In genomic region chr17:75077490-75078096, GRCh38 we compare ENCODE assay signal across 6 cellular contexts. TPM values are rescaled to one million over a fixed set of nuclear protein-coding genes. Genes with fewer than 3 reads are reported as not detected.
A peak's percentile ranks its signal among the peaks of the same experiment; 100 is the strongest.
DNase-seq lines count a peak whose midpoint lies in the region; ATAC-seq and TF ChIP-seq lines count a peak whose summit lies in the region.

No MANE protein-coding gene starts in this region.

- H3K9ac ChIP-seq in H9 (ENCODE audit: extremely low read depth, insufficient read length, low read length): no peak overlapping the region

- no peaks in the 10 kb centered on the region; the same call in 1 of the 2 replicates for H3K27me3 Mint-ChIP-seq in H9 (ENCODE audit: low read depth)
- peaks cover 2% of the 10 kb centered on the region for H3K27me3 Mint-ChIP-seq in activated CD8-positive, alpha-beta T cell treated with anti-CD3 and anti-CD28 coated beads, Interleukin-2, amount 10 ng/mL, durations not matched to agents 7 days and 5 days (ENCODE audit: low read depth)
- H3K27me3 Mint-ChIP-seq in stimulated activated naive B cell treated with anti-CD40 and anti-IgM and Interleukin-4, amounts not matched to agents 10 μg/mL and 1 μg/mL and 100 μg/mL, for 72 hours: peaks cover 5 to 9% of the 10 kb centered on the region in 2 donors

- H3K18ac ChIP-seq in H9 (ENCODE audit: insufficient read length, low read depth, low read length): no peak overlapping the region

- H3T11ph ChIP-seq in H9 (ENCODE audit: low read length): no peak overlapping the region

- H3K4me2 ChIP-seq in H9 (ENCODE audit: insufficient read depth, insufficient read length, low read length): no peak overlapping the region

- no peak overlapping the region for H4K91ac ChIP-seq in H9 (ENCODE audit: insufficient read length, low read depth, low read length)

- no CpG with 5 or more reads among the region's 51 CpGs for WGBS in H9 (ENCODE audit: extremely low coverage, insufficient read length, low lambda C conversion rate)

- no peak for TF ChIP-seq CTCF in H9 (conservative IDR thresholded peaks at IDR 0.05)

- H3K4me3 Mint-ChIP-seq in H9: no peak overlapping the region
- peak overlapping the region; percentile 48 for H3K4me3 Mint-ChIP-seq in activated CD8-positive, alpha-beta T cell treated with anti-CD3 and anti-CD28 coated beads, Interleukin-2, amount 10 ng/mL, durations not matched to agents 7 days and 5 days
- H3K4me3 Mint-ChIP-seq in stimulated activated naive B cell treated with anti-CD40 and anti-IgM and Interleukin-4, amounts not matched to agents 10 μg/mL and 1 μg/mL and 100 μg/mL, for 72 hours: peak overlapping the region; percentile 83 to 84

- H2AK5ac ChIP-seq in H9 (ENCODE audit: insufficient read length, low read length): no peak overlapping the region

- no peak overlapping the region for H3K27ac ChIP-seq in H9 (ENCODE audit: insufficient read length, low read depth, low read length)

- H2AFZ ChIP-seq in H9 (ENCODE audit: low read length): no peak overlapping the region

- intact Hi-C loops in left ventricle myocardium superior (cut with micrococcal nuclease): no loop called here

- ATAC-seq in activated CD8-positive, alpha-beta T cell treated with anti-CD3 and anti-CD28 coated beads, Interleukin-2, amount 10 ng/mL, durations not matched to agents 7 days and 5 days: peak; percentile 86
- ATAC-seq in left ventricle myocardium superior: peak; percentile 93
- peak; percentile 63 to 78 for ATAC-seq in stimulated activated naive B cell treated with anti-CD40 and anti-IgM and Interleukin-4, amounts not matched to agents 10 μg/mL and 1 μg/mL and 100 μg/mL, for 72 hours (replicated peaks)
- no peak for ATAC-seq in HG03439 (IDR thresholded peaks at IDR 0.05; ENCODE audit: unreplicated experiment)

- H4K5ac ChIP-seq in H9 (ENCODE audit: insufficient read length, low read depth, low read length): no peak overlapping the region

- H4K20me1 ChIP-seq in H9 (ENCODE audit: control insufficient read depth, insufficient read depth, insufficient read length): no peaks in the 10 kb centered on the region

- no peaks in the 10 kb centered on the region for H3K9me3 ChIP-seq in H9 (ENCODE audit: control insufficient read depth, low read depth, low read length)

- H2BK120ac ChIP-seq in H9 (ENCODE audit: low read depth, low read length, poor library complexity, severe bottlenecking): no peak overlapping the region

- H3K23ac ChIP-seq in H9 (ENCODE audit: insufficient read length, low read depth, low read length): no peak overlapping the region

- no peaks in the 10 kb centered on the region for H3K79me2 ChIP-seq in H9 (ENCODE audit: insufficient read depth, low read length)

- no peaks in the 10 kb centered on the region for H3K79me1 ChIP-seq in H9 (ENCODE audit: insufficient read depth, low read depth, low read length, poor library complexity, severe bottlenecking)

- no peak overlapping the region for H3K14ac ChIP-seq in H9 (ENCODE audit: insufficient read depth, low read length)

- peaks cover 27 to 30% of the 10 kb centered on the region in 2 experiments for H3K4me1 Mint-ChIP-seq in H9
- peaks cover 25% of the 10 kb centered on the region for H3K4me1 Mint-ChIP-seq in activated CD8-positive, alpha-beta T cell treated with anti-CD3 and anti-CD28 coated beads, Interleukin-2, amount 10 ng/mL, durations not matched to agents 7 days and 5 days (ENCODE audit: low read depth)
- peaks cover 20 to 35% of the 10 kb centered on the region in 2 donors for H3K4me1 Mint-ChIP-seq in stimulated activated naive B cell treated with anti-CD40 and anti-IgM and Interleukin-4, amounts not matched to agents 10 μg/mL and 1 μg/mL and 100 μg/mL, for 72 hours

- H3K56ac ChIP-seq in H9 (ENCODE audit: insufficient read length, low read depth, low read length): no peak overlapping the region

- H3K36me3 Mint-ChIP-seq in H9 (ENCODE audit: insufficient read depth in 1 of 3, low read depth in 3 of 3): no peaks in the 10 kb centered on the region
- no peaks in the 10 kb centered on the region for H3K36me3 Mint-ChIP-seq in activated CD8-positive, alpha-beta T cell treated with anti-CD3 and anti-CD28 coated beads, Interleukin-2, amount 10 ng/mL, durations not matched to agents 7 days and 5 days (ENCODE audit: low read depth)
- no peaks in the 10 kb centered on the region for H3K36me3 Mint-ChIP-seq in stimulated activated naive B cell treated with anti-CD40 and anti-IgM and Interleukin-4, amounts not matched to agents 10 μg/mL and 1 μg/mL and 100 μg/mL, for 72 hours

- H2BK12ac ChIP-seq in H9 (ENCODE audit: insufficient read length, low read depth, low read length): no peak overlapping the region

- no peak overlapping the region for H4K8ac ChIP-seq in H9 (replicated peaks; ENCODE audit: insufficient read length, low read depth, low read length)

- H3K27ac Mint-ChIP-seq in H9: no peak overlapping the region
- peak overlapping the region; percentile 52 for H3K27ac Mint-ChIP-seq in activated CD8-positive, alpha-beta T cell treated with anti-CD3 and anti-CD28 coated beads, Interleukin-2, amount 10 ng/mL, durations not matched to agents 7 days and 5 days
- H3K27ac Mint-ChIP-seq in stimulated activated naive B cell treated with anti-CD40 and anti-IgM and Interleukin-4, amounts not matched to agents 10 μg/mL and 1 μg/mL and 100 μg/mL, for 72 hours: peak overlapping the region; percentile 88

- no peak overlapping the region for H2BK5ac ChIP-seq in H9 (ENCODE audit: insufficient read length, low read length)

- H3K23me2 ChIP-seq in H9 (ENCODE audit: insufficient read length, low read depth, low read length, poor library complexity, severe bottlenecking): no peaks in the 10 kb centered on the region

- H2BK20ac ChIP-seq in H9 (ENCODE audit: low read depth, low read length, poor library complexity, severe bottlenecking): no peak overlapping the region

- H3K4me1 ChIP-seq in H9 (ENCODE audit: insufficient read depth, low read length): peaks cover 5% of the 10 kb centered on the region; the same call in 1 of the 2 replicates

- H3K9me3 Mint-ChIP-seq in H9: no peaks in the 10 kb centered on the region; a peak in 1 of 5 replicates
- H3K9me3 Mint-ChIP-seq in activated CD8-positive, alpha-beta T cell treated with anti-CD3 and anti-CD28 coated beads, Interleukin-2, amount 10 ng/mL, durations not matched to agents 7 days and 5 days (ENCODE audit: insufficient read depth): no peaks in the 10 kb centered on the region
- no peaks in the 10 kb centered on the region for H3K9me3 Mint-ChIP-seq in stimulated activated naive B cell treated with anti-CD40 and anti-IgM and Interleukin-4, amounts not matched to agents 10 μg/mL and 1 μg/mL and 100 μg/mL, for 72 hours

- CTCF ChIA-PET in activated CD8-positive, alpha-beta T cell treated with anti-CD3 and anti-CD28 coated beads, Interleukin-2, amount 10 ng/mL, durations not matched to agents 7 days and 5 days (lab: Charles Lee): interaction anchor here (1.4 to 1.9 kb wide), 4 partner anchors 10 to 65 kb away, joined by 3 to 6 read pairs (median 6); partner anchors contain the start of gene MRPL58

- POLR2A ChIA-PET in activated CD8-positive, alpha-beta T cell treated with anti-CD3 and anti-CD28 coated beads, Interleukin-2, amount 10 ng/mL, durations not matched to agents 7 days and 5 days (lab: Charles Lee): no interaction called here

- H3K27me3 ChIP-seq in H9 (ENCODE audit: insufficient read depth, low read length): no peaks in the 10 kb centered on the region

- peak; percentile 68 for DNase-seq in H9
- peak; percentile 54 for DNase-seq in activated CD8-positive, alpha-beta T cell treated with anti-CD3 and anti-CD28 coated beads, Interleukin-2, amount 10 ng/mL, durations not matched to agents 7 days and 5 days
- peak; percentile 88 for DNase-seq in left ventricle myocardium superior
- peak; percentile 51 for DNase-seq in stimulated activated naive B cell treated with anti-CD40 and anti-IgM and Interleukin-4, amounts not matched to agents 10 μg/mL and 1 μg/mL and 100 μg/mL, for 72 hours
- no peak for DNase-seq in HK-2 (ENCODE audit: unreplicated experiment)

- no peak overlapping the region for H2BK15ac ChIP-seq in H9 (ENCODE audit: low read depth, low read length)

- no peak overlapping the region for H3K4ac ChIP-seq in H9 (ENCODE audit: low read depth, low read length)

RNA-seq across cellular contexts. Expression of gene SLC16A5, which starts 10.2 kb away (rescaled TPM):
- total RNA-seq in H9 (2021) (17.0 and 17.1 TPM in 2 replicates), left ventricle myocardium superior (7.2 TPM)
- total RNA-seq in activated CD8-positive, alpha-beta T cell treated with anti-CD3 and anti-CD28 coated beads, Interleukin-2, amount 10 ng/mL, durations not matched to agents 7 days and 5 days: 1 to 10 TPM; 4.6 to 5.4 TPM

RNA-seq across cellular contexts. Expression of gene KCTD2, which starts 30.6 kb away (rescaled TPM):
- total RNA-seq in H9 (2021) (40.1 and 41.6 TPM in 2 replicates), left ventricle myocardium superior (24.1 TPM)
- 10 to 100 TPM; 15.6 to 19.4 TPM for total RNA-seq in activated CD8-positive, alpha-beta T cell treated with anti-CD3 and anti-CD28 coated beads, Interleukin-2, amount 10 ng/mL, durations not matched to agents 7 days and 5 days

RNA-seq across cellular contexts. Expression of gene ATP5PD, which starts 30.8 kb away (rescaled TPM):
- total RNA-seq in H9 (2021) (344 TPM in 2 replicates), left ventricle myocardium superior (937 TPM)
- total RNA-seq in activated CD8-positive, alpha-beta T cell treated with anti-CD3 and anti-CD28 coated beads, Interleukin-2, amount 10 ng/mL, durations not matched to agents 7 days and 5 days: 100 to 1,000 TPM; 232 to 238 TPM

RNA-seq across cellular contexts. Expression of gene ARMC7, which starts 32.2 kb away (rescaled TPM):
- total RNA-seq in H9 (2021) (22.4 and 22.8 TPM in 2 replicates), left ventricle myocardium superior (6.0 TPM)
- total RNA-seq in activated CD8-positive, alpha-beta T cell treated with anti-CD3 and anti-CD28 coated beads, Interleukin-2, amount 10 ng/mL, durations not matched to agents 7 days and 5 days: 10 to 100 TPM; 16.1 to 17.0 TPM

RNA-seq across cellular contexts. Expression of gene NT5C, which starts 53.9 kb away (rescaled TPM):
- 76.2 and 77.7 TPM in 2 replicates for total RNA-seq in H9 (2021)
- total RNA-seq in activated CD8-positive, alpha-beta T cell treated with anti-CD3 and anti-CD28 coated beads, Interleukin-2, amount 10 ng/mL, durations not matched to agents 7 days and 5 days: 10 to 100 TPM; 68.5 to 68.8 TPM
- 25.5 TPM for total RNA-seq in left ventricle myocardium superior

Comparison
In these comparisons a context has a peak if more than half of its experiments do, and no peak if none do; other contexts are left out.
1. H3K27ac Mint-ChIP-seq: peak in activated CD8-positive, alpha-beta T cell treated with anti-CD3 and anti-CD28 coated beads, Interleukin-2, amount 10 ng/mL, durations not matched to agents 7 days and 5 days (single experiment) and stimulated activated naive B cell treated with anti-CD40 and anti-IgM and Interleukin-4, amounts not matched to agents 10 μg/mL and 1 μg/mL and 100 μg/mL, for 72 hours (single experiment); none in H9 (0 of 3).
2. H3K4me3 Mint-ChIP-seq: peak in activated CD8-positive, alpha-beta T cell treated with anti-CD3 and anti-CD28 coated beads, Interleukin-2, amount 10 ng/mL, durations not matched to agents 7 days and 5 days (single experiment) and stimulated activated naive B cell treated with anti-CD40 and anti-IgM and Interleukin-4, amounts not matched to agents 10 μg/mL and 1 μg/mL and 100 μg/mL, for 72 hours (2 of 2); none in H9 (0 of 2).